22 cellular contexts compared by ENCODE assay signal in genomic region chr15:101530224-101530958, GRCh38. TPM values are rescaled to one million over a fixed set of nuclear protein-coding genes. Genes with fewer than 3 reads are reported as not detected.
DNase-seq lines count a peak whose midpoint lies in the region; TF ChIP-seq lines count a peak whose summit lies in the region.
"Had no signal": no experiment of that assay in that cellular context is flagged by ENCODE, and none has a peak within 500 bp of the region (broad histone marks: within the 10 kb centered on the region; RNA-seq: fewer than 3 reads in every experiment).

No MANE protein-coding gene starts in this region.

- H3K9me3 Mint-ChIP-seq in neural progenitor cell: no peaks in the 10 kb centered on the region
- H3K9me3 Mint-ChIP-seq: activated T-cell treated with anti-CD3 and anti-CD28 coated beads, Interleukin-2, amount 50 U/mL, for 4 hours; CD8-positive, alpha-beta memory T cell; neural crest cell had no signal

- no peaks in the 10 kb centered on the region for H3K36me3 Mint-ChIP-seq in neural progenitor cell
- H3K36me3 Mint-ChIP-seq: CD8-positive, alpha-beta memory T cell had no signal

- H3K79me2 ChIP-seq in neural progenitor cell (ENCODE audit: low read depth): no peaks in the 10 kb centered on the region

- peaks cover 19% of the 10 kb centered on the region for H3K4me1 Mint-ChIP-seq in neural progenitor cell
- H3K4me1 Mint-ChIP-seq: CD8-positive, alpha-beta memory T cell had no signal

- H3K4me2 ChIP-seq in neural progenitor cell: no peak overlapping the region

- POLR2A ChIA-PET in HEK293T (lab: Yijun Ruan, JAX): no interaction called here

- no peak overlapping the region for H3K27ac Mint-ChIP-seq in neural progenitor cell
- H3K27ac Mint-ChIP-seq: progenitor cell of endocrine pancreas had no signal

- H3K4me3 ChIP-seq in colonic mucosa: no peak overlapping the region
- no peak overlapping the region for H3K4me3 ChIP-seq in neural progenitor cell
- H3K4me3 ChIP-seq: suprapubic skin, uterus had no signal

- peaks cover 16% of the 10 kb centered on the region for H3K4me1 ChIP-seq in colonic mucosa
- H3K4me1 ChIP-seq in neural progenitor cell: peaks cover 12% of the 10 kb centered on the region
- H3K4me1 ChIP-seq: uterus had no signal

- H3K9ac ChIP-seq in colonic mucosa (ENCODE audit: low read depth in 2 of 2, low read length in 2 of 2) (no peak overlapping the region), neural progenitor cell (no peak overlapping the region)

- TF ChIP-seq CTCF in colonic mucosa (IDR thresholded peaks at IDR 0.05) (no peak), neural progenitor cell (IDR thresholded peaks at IDR 0.05) (no peak)

- no peak overlapping the region for H3K4me3 Mint-ChIP-seq in neural progenitor cell
- H3K4me3 Mint-ChIP-seq: activated T-cell treated with anti-CD3 and anti-CD28 coated beads, Interleukin-2, amount 50 U/mL, for 4 hours; CD8-positive, alpha-beta memory T cell; neural crest cell had no signal

- H3K27me3 ChIP-seq in colonic mucosa (no peaks in the 10 kb centered on the region), neural progenitor cell (no peaks in the 10 kb centered on the region)
- H3K27me3 ChIP-seq: uterus had no signal

- CTCF ChIA-PET in HEK293T (lab: Yijun Ruan, JAX): no interaction called here

- H3K36me3 ChIP-seq in colonic mucosa: no peaks in the 10 kb centered on the region
- no peaks in the 10 kb centered on the region for H3K36me3 ChIP-seq in neural progenitor cell
- H3K36me3 ChIP-seq: suprapubic skin, uterus had no signal

- H3K27ac ChIP-seq in colonic mucosa: no peak overlapping the region
- no peak overlapping the region for H3K27ac ChIP-seq in neural progenitor cell
- H3K27ac ChIP-seq: suprapubic skin, uterus had no signal

- intact Hi-C loops in colonic mucosa (cut with DNase I): no loop called here

- peaks cover 4% of the 10 kb centered on the region for H3K27me3 Mint-ChIP-seq in neural progenitor cell (ENCODE audit: insufficient read depth, low read depth)

- peak; percentile 64 for DNase-seq in Daoy (ENCODE audit: low read depth)
- peak; percentile 44 for DNase-seq in HEK293T (ENCODE audit: extremely low spot score)
- DNase-seq in colonic mucosa: peak; percentile 18
- DNase-seq in neural progenitor cell (ENCODE audit: low spot score): peak; percentile 33
- DNase-seq in activated effector memory CD4-positive, alpha-beta T cell treated with anti-CD3 and anti-CD28 coated beads, Interleukin-2, amount 50 U/mL, for 16 hours: no peak
- no peak for DNase-seq in NCI-H524 (lab: John Stamatoyannopoulos, UW)
- DNase-seq in mesenteric fat pad (ENCODE audit: low spot score): no peak
- DNase-seq: activated CD4-positive, CD25-positive, alpha-beta regulatory T cell; activated naive CD4-positive, alpha-beta T cell treated with Interleukin-2 at 50 U/mL for 16 hours; activated T-cell treated with anti-CD3 and anti-CD28 coated beads, Interleukin-2, amount 50 U/mL, for 4 hours; amygdala; CD8-positive, alpha-beta memory T cell; dermis blood vessel endothelial cell; DMS79 treated with DMSO at 0.1 percent for 48 hours; NCI-H1436; NCI-H2171; NCI-H526; stimulated activated CD4-positive, alpha-beta T cell treated with anti-CD3 and anti-CD28 coated beads, Interleukin-1b, Interleukin-23, amount 100 ng/mL, for 48 hours; uterus had no signal

- H3F3A ChIP-seq in neural progenitor cell (ENCODE audit: low read depth): no peaks in the 10 kb centered on the region

- no peaks in the 10 kb centered on the region for H4K20me1 ChIP-seq in neural progenitor cell (ENCODE audit: low read depth)

- no peak overlapping the region for H2AFZ ChIP-seq in neural progenitor cell (replicated peaks)

- no peaks in the 10 kb centered on the region for H3K9me3 ChIP-seq in colonic mucosa
- no peaks in the 10 kb centered on the region for H3K9me3 ChIP-seq in neural progenitor cell (ENCODE audit: low read depth)
- H3K9me3 ChIP-seq: suprapubic skin, uterus had no signal

TF ChIP-seq in HEK293T, 16 proteins besides CTCF, POLR2A, EP300 and RAD21:
- TF ChIP-seq PKNOX1 (IDR thresholded peaks at IDR 0.05): peak; percentile 93
- TF ChIP-seq SP1 (IDR thresholded peaks at IDR 0.05): no peak
- no peak for TF ChIP-seq FOXK2 (IDR thresholded peaks at IDR 0.05)
- no peak for TF ChIP-seq ELF4 (IDR thresholded peaks at IDR 0.05)

RNA-seq across cellular contexts. Expression of gene PCSK6, which starts 40.9 kb away (rescaled TPM):
- total RNA-seq in Daoy (2014; rRNA removed; shearing (Covaris generic)): 8.1 and 8.8 TPM in 2 replicates
- total RNA-seq in colonic mucosa (10 to 100 TPM; 29.9 to 39.5 TPM), neural progenitor cell (ENCODE audit: low replicate concordance) (1.9 and 2.2 TPM in 2 replicates), mesenteric fat pad (16.9 TPM)

Comparison
In these comparisons a context has a peak if more than half of its experiments do, and no peak if none do; other contexts are left out.
1. DNase-seq: peak in Daoy (single experiment), HEK293T (single experiment), colonic mucosa (single experiment) and neural progenitor cell (single experiment); none in activated effector memory CD4-positive, alpha-beta T cell treated with anti-CD3 and anti-CD28 coated beads, Interleukin-2, amount 50 U/mL, for 16 hours (single experiment), NCI-H524 (0 of 2) and mesenteric fat pad (single experiment).